In genomic region chr1:155137129-155137528, GRCh38 we compare ENCODE assay signal across 7 cellular contexts. TPM values are rescaled to one million over a fixed set of nuclear protein-coding genes. Genes with fewer than 3 reads are reported as not detected.
DNase-seq lines count a peak whose midpoint lies in the region; ATAC-seq, FAIRE-seq and TF ChIP-seq lines count a peak whose summit lies in the region.

No MANE protein-coding gene starts in this region.

- H3K4me3 ChIP-seq in HFF-Myc (replicated peaks; ENCODE audit: low read depth, low read length) (peak overlapping the region; percentile 66), small intestine (ENCODE audit: low read depth in 1 of 2, low read length in 2 of 2) (peak overlapping the region in 1 of 2 donors; percentile 67)

- POLR2A ChIA-PET in activated CD8-positive, alpha-beta T cell treated with anti-CD3 and anti-CD28 coated beads, Interleukin-2, amount 10 ng/mL, durations not matched to agents 7 days and 5 days (lab: Charles Lee), result interaction anchor here (0.8 to 1.0 kb wide), 3 partner anchors 20 to 57 kb away, joined by 3 to 4 read pairs (median 3); partner anchors contain the start of gene KRTCAP2

- peaks cover 49% of the 10 kb centered on the region for H3K4me1 Mint-ChIP-seq in activated CD8-positive, alpha-beta T cell treated with anti-CD3 and anti-CD28 coated beads, Interleukin-2, amount 10 ng/mL, durations not matched to agents 7 days and 5 days (ENCODE audit: low read depth)
- H3K4me1 Mint-ChIP-seq in glutamatergic neuron (ENCODE audit: low read depth, unreplicated experiment), result peaks cover 3% of the 10 kb centered on the region

- peaks cover 24% of the 10 kb centered on the region for H3K36me3 Mint-ChIP-seq in activated CD8-positive, alpha-beta T cell treated with anti-CD3 and anti-CD28 coated beads, Interleukin-2, amount 10 ng/mL, durations not matched to agents 7 days and 5 days (ENCODE audit: low read depth)
- no peaks in the 10 kb centered on the region for H3K36me3 Mint-ChIP-seq in glutamatergic neuron (ENCODE audit: unreplicated experiment)

- ATAC-seq in activated CD8-positive, alpha-beta T cell treated with anti-CD3 and anti-CD28 coated beads, Interleukin-2, amount 10 ng/mL, durations not matched to agents 7 days and 5 days, result no peak
- ATAC-seq in GM21717 (IDR thresholded peaks at IDR 0.05; ENCODE audit: unreplicated experiment), result no peak

- peaks cover 4 to 7% of the 10 kb centered on the region in 2 donors for H3K4me1 ChIP-seq in small intestine (ENCODE audit: control insufficient read depth in 2 of 2, insufficient read depth in 1 of 2, low read depth in 1 of 2, low read length in 1 of 2)

- no peaks in the 10 kb centered on the region for H3K9me3 Mint-ChIP-seq in activated CD8-positive, alpha-beta T cell treated with anti-CD3 and anti-CD28 coated beads, Interleukin-2, amount 10 ng/mL, durations not matched to agents 7 days and 5 days (ENCODE audit: insufficient read depth)
- peaks cover 4% of the 10 kb centered on the region for H3K9me3 Mint-ChIP-seq in glutamatergic neuron (ENCODE audit: unreplicated experiment)

- peaks cover 0 to 3% of the 10 kb centered on the region in 2 donors for H3K36me3 ChIP-seq in small intestine (ENCODE audit: control insufficient read depth in 2 of 2, insufficient read depth in 2 of 2, low read length in 2 of 2)

- H3K4me3 Mint-ChIP-seq in activated CD8-positive, alpha-beta T cell treated with anti-CD3 and anti-CD28 coated beads, Interleukin-2, amount 10 ng/mL, durations not matched to agents 7 days and 5 days, result peak overlapping the region; percentile 98
- peak overlapping the region; percentile 100 for H3K4me3 Mint-ChIP-seq in glutamatergic neuron (ENCODE audit: unreplicated experiment)

- CTCF ChIA-PET in activated CD8-positive, alpha-beta T cell treated with anti-CD3 and anti-CD28 coated beads, Interleukin-2, amount 10 ng/mL, durations not matched to agents 7 days and 5 days (lab: Charles Lee), result interaction anchor here (0.9 to 5.7 kb wide), 9 partner anchors 9 to 72 kb away, joined by 3 to 41 read pairs (median 5); partner anchors contain the start of gene KRTCAP2

- no peaks in the 10 kb centered on the region for H3K9me3 ChIP-seq in small intestine (ENCODE audit: control insufficient read depth, low read depth)

- DNase-seq in HFF-Myc (ENCODE audit: extremely low read depth, low read depth), result no peak
- no peak for DNase-seq in activated CD8-positive, alpha-beta T cell treated with anti-CD3 and anti-CD28 coated beads, Interleukin-2, amount 10 ng/mL, durations not matched to agents 7 days and 5 days
- DNase-seq in glutamatergic neuron, result no peak
- DNase-seq in small intestine, result no peak
- DNase-seq in Kasumi-1 (lab: John Stamatoyannopoulos, UW), result no peak
- DNase-seq in GM10266 (ENCODE audit: extremely low spot score), result no peak

- peak overlapping the region; percentile 81 to 88 for H3K27ac ChIP-seq in small intestine (ENCODE audit: low read depth in 1 of 2, low read length in 1 of 2)

- no peaks in the 10 kb centered on the region for H3K27me3 ChIP-seq in small intestine (ENCODE audit: control insufficient read depth in 2 of 2, insufficient read depth in 2 of 2, low read length in 2 of 2)

- WGBS in small intestine, 3 donors, result 36 to 71% (median 57%) methylated on average over 1 of the region's 1 CpG

- H3K27ac Mint-ChIP-seq in activated CD8-positive, alpha-beta T cell treated with anti-CD3 and anti-CD28 coated beads, Interleukin-2, amount 10 ng/mL, durations not matched to agents 7 days and 5 days, result peak overlapping the region; percentile 99
- no peak overlapping the region for H3K27ac Mint-ChIP-seq in glutamatergic neuron (ENCODE audit: unreplicated experiment)

- TF ChIP-seq CTCF in HFF-Myc (IDR thresholded peaks at IDR 0.05; ENCODE audit: low read depth, low read length, missing control alignments), result no peak
- no peak for TF ChIP-seq CTCF in glutamatergic neuron (IDR thresholded peaks at IDR 0.05; ENCODE audit: partially characterized antibody, unreplicated experiment)
- no peak for TF ChIP-seq CTCF in GM10266 (IDR thresholded peaks at IDR 0.05; ENCODE audit: control insufficient read depth, insufficient read depth, low read depth, missing control alignments)

- FAIRE-seq in small intestine (lab: Jason Lieb, UNC), result no peak

- H3K27me3 Mint-ChIP-seq in activated CD8-positive, alpha-beta T cell treated with anti-CD3 and anti-CD28 coated beads, Interleukin-2, amount 10 ng/mL, durations not matched to agents 7 days and 5 days (ENCODE audit: low read depth), result no peaks in the 10 kb centered on the region
- H3K27me3 Mint-ChIP-seq in glutamatergic neuron (ENCODE audit: unreplicated experiment), result peaks cover 11% of the 10 kb centered on the region

RNA-seq across cellular contexts. Expression of gene SLC50A1, which starts 1.5 kb away (rescaled TPM):
- 10 to 100 TPM; 37.5 to 38.9 TPM for total RNA-seq in activated CD8-positive, alpha-beta T cell treated with anti-CD3 and anti-CD28 coated beads, Interleukin-2, amount 10 ng/mL, durations not matched to agents 7 days and 5 days
- 8.6 TPM for total RNA-seq in glutamatergic neuron (ENCODE audit: unreplicated experiment)
- polyA plus RNA-seq in small intestine, result 10 to 100 TPM; 44.6 to 99.5 (median 55.9) TPM

RNA-seq across cellular contexts. Expression of gene DPM3, which starts 3.2 kb away (rescaled TPM):
- total RNA-seq in activated CD8-positive, alpha-beta T cell treated with anti-CD3 and anti-CD28 coated beads, Interleukin-2, amount 10 ng/mL, durations not matched to agents 7 days and 5 days, result 10 to 100 TPM; 53.2 to 57.7 TPM
- total RNA-seq in glutamatergic neuron (ENCODE audit: unreplicated experiment), result 27.7 TPM
- 100 to 1,000 TPM; 215 to 306 (median 261) TPM for polyA plus RNA-seq in small intestine

RNA-seq across cellular contexts. Expression of gene EFNA1, which starts 9.5 kb away (rescaled TPM):
- not detected for total RNA-seq in activated CD8-positive, alpha-beta T cell treated with anti-CD3 and anti-CD28 coated beads, Interleukin-2, amount 10 ng/mL, durations not matched to agents 7 days and 5 days
- total RNA-seq in glutamatergic neuron (ENCODE audit: unreplicated experiment), result 1.7 TPM
- polyA plus RNA-seq in small intestine, result 100 to 1,000 TPM in 2 of 3 donors, 10 to 100 TPM in 1; 50.6 to 166 (median 154) TPM

RNA-seq across cellular contexts. Expression of gene KRTCAP2, which starts 36.0 kb away (rescaled TPM):
- total RNA-seq in activated CD8-positive, alpha-beta T cell treated with anti-CD3 and anti-CD28 coated beads, Interleukin-2, amount 10 ng/mL, durations not matched to agents 7 days and 5 days, result 100 to 1,000 TPM; 170 to 190 TPM
- 108 TPM for total RNA-seq in glutamatergic neuron (ENCODE audit: unreplicated experiment)
- polyA plus RNA-seq in small intestine, result 100 to 1,000 TPM; 164 to 286 (median 239) TPM

RNA-seq across cellular contexts. Expression of gene TRIM46, which starts 36.5 kb away (rescaled TPM):
- 10 to 100 TPM; 14.6 TPM for total RNA-seq in activated CD8-positive, alpha-beta T cell treated with anti-CD3 and anti-CD28 coated beads, Interleukin-2, amount 10 ng/mL, durations not matched to agents 7 days and 5 days
- 30.4 TPM for total RNA-seq in glutamatergic neuron (ENCODE audit: unreplicated experiment)
- under 1 TPM in 2 of 3 donors, not detected in 1; 0.27 to 0.57 TPM for polyA plus RNA-seq in small intestine
